ENCODE assay signal across 8 cellular contexts in genomic region chr3:194688207-194688711, GRCh38. TPM values are rescaled to one million over a fixed set of nuclear protein-coding genes. Genes with fewer than 3 reads are reported as not detected.
DNase-seq lines count a peak whose midpoint lies in the region; ATAC-seq and TF ChIP-seq lines count a peak whose summit lies in the region.

No MANE protein-coding gene starts in this region.

- TF ChIP-seq CTCF in PC-9 (conservative IDR thresholded peaks at IDR 0.05) (no peak), endodermal cell (conservative IDR thresholded peaks at IDR 0.05) (no peak), natural killer cell (IDR thresholded peaks at IDR 0.05) (no peak)

- BruUV-seq in PC-9 (replicated peaks; lab: Mats Ljungman, UMichigan) = no TSS peak

- H3K36me3 Mint-ChIP-seq in endodermal cell (ENCODE audit: low read depth) (no peaks in the 10 kb centered on the region), natural killer cell (no peaks in the 10 kb centered on the region)

- peak overlapping the region; percentile 86 for H3K4me2 ChIP-seq in PC-9

- H3K9me3 Mint-ChIP-seq in endodermal cell (no peaks in the 10 kb centered on the region), natural killer cell (no peaks in the 10 kb centered on the region)

- H3K9me3 ChIP-seq in PC-9 (ENCODE audit: insufficient read depth, low read depth) (no peaks in the 10 kb centered on the region), endodermal cell (ENCODE audit: control insufficient read depth, low read length) (no peaks in the 10 kb centered on the region)

- intact Hi-C loops in PC-9 (cut with micrococcal nuclease; ENCODE audit: unreplicated experiment) = loop anchor here (1.0 kb wide), 1 partner anchor 183 kb away; no protein-coding TSS in a partner anchor
- intact Hi-C loops in natural killer cell (cut with micrococcal nuclease) = loop anchor here (1.0 to 5.0 kb wide), 4 partner anchors 27 to 854 kb away; partner anchors contain the start of genes ACAP2 and PPP1R2

- no peaks in the 10 kb centered on the region for H3K36me3 ChIP-seq in PC-9 (ENCODE audit: low read depth)
- no peaks in the 10 kb centered on the region for H3K36me3 ChIP-seq in endodermal cell (ENCODE audit: control insufficient read depth, insufficient read depth, low read length)

- H3K27ac Mint-ChIP-seq in endodermal cell (peak overlapping the region; percentile 84), natural killer cell (peak overlapping the region; percentile 89 to 98)

- H3K27me3 ChIP-seq in PC-9 (ENCODE audit: insufficient read depth, low read depth) (no peaks in the 10 kb centered on the region), endodermal cell (ENCODE audit: control insufficient read depth, insufficient read depth, low read length, poor library complexity, severe bottlenecking) (peaks cover 35% of the 10 kb centered on the region)

- H3K27ac ChIP-seq in PC-9 = peak overlapping the region; percentile 19; the same call in 1 of the 2 replicates
- no peak overlapping the region for H3K27ac ChIP-seq in endodermal cell (ENCODE audit: low read depth, low read length)

- ATAC-seq in GM21447 (IDR thresholded peaks at IDR 0.05; ENCODE audit: unreplicated experiment) (peak; percentile 22), natural killer cell (peak; percentile 56 to 68 (median 62)), GM19328 (IDR thresholded peaks at IDR 0.05; ENCODE audit: unreplicated experiment) (no peak)

- H3K4me3 Mint-ChIP-seq in endodermal cell (peak overlapping the region; percentile 70), natural killer cell (peak overlapping the region; percentile 93)

- H3K79me2 ChIP-seq in PC-9 (ENCODE audit: low read depth) = peaks cover 4% of the 10 kb centered on the region; the same call in 1 of the 2 replicates

- H3K4me1 Mint-ChIP-seq in endodermal cell = peaks cover 30% of the 10 kb centered on the region
- peaks cover 67 to 69% of the 10 kb centered on the region in 2 donors for H3K4me1 Mint-ChIP-seq in natural killer cell

- DNase-seq in COR-L47 (lab: John Stamatoyannopoulos, UW) = peak; percentile 24
- DNase-seq in PC-9 = peak in 1 of 2 experiments; percentile 66
- peak; percentile 84 for DNase-seq in endodermal cell
- DNase-seq in natural killer cell = peak; percentile 65
- no peak for DNase-seq in NCI-H2196 treated with DMSO at 0.1 percent for 48 hours (lab: John Stamatoyannopoulos, UW; ENCODE audit: unreplicated experiment)
- no peak for DNase-seq in NCI-H1417 treated with DMSO at 0.1 percent for 48 hours (lab: John Stamatoyannopoulos, UW)

- H4K20me1 ChIP-seq in PC-9 (ENCODE audit: insufficient read depth) = no peaks in the 10 kb centered on the region

- 20 to 29% methylated on average over 1 to 13 of the region's 16 CpGs for WGBS in endodermal cell (ENCODE audit: insufficient coverage in 1 of 2, insufficient read length in 1 of 2), 2 experiments

- CTCF ChIA-PET in PC-9 (lab: Charles Lee) = interaction anchor here (0.7 to 2.4 kb wide), 7 partner anchors 27 to 494 kb away, joined by 3 to 12 read pairs (median 4); no protein-coding TSS in a partner anchor

- peak overlapping the region; percentile 64 for H3K9ac ChIP-seq in endodermal cell (ENCODE audit: extremely low read depth, low read length, poor library complexity, severe bottlenecking)

- peak overlapping the region; percentile 67; the same call in 1 of the 2 replicates for H2AFZ ChIP-seq in PC-9

- H3K27me3 Mint-ChIP-seq in endodermal cell (ENCODE audit: insufficient read depth) (peaks cover 26% of the 10 kb centered on the region), natural killer cell (ENCODE audit: low read depth in 2 of 2) (no peaks in the 10 kb centered on the region)

- peaks cover 6% of the 10 kb centered on the region; the same call in 1 of the 2 replicates for H3F3A ChIP-seq in PC-9 (ENCODE audit: insufficient read depth, low read depth)

- H3K4me1 ChIP-seq in PC-9 (replicated peaks; ENCODE audit: insufficient read depth) (peaks cover 12% of the 10 kb centered on the region), endodermal cell (ENCODE audit: control insufficient read depth, insufficient read depth, low read length) (peaks cover 10% of the 10 kb centered on the region)

- H3K9me2 ChIP-seq in PC-9 (ENCODE audit: insufficient read depth) = no peaks in the 10 kb centered on the region

- H3K4me3 ChIP-seq in PC-9 (peak overlapping the region; percentile 68), endodermal cell (ENCODE audit: low read length) (peak overlapping the region; percentile 83)

- POLR2A ChIA-PET in PC-9 (lab: Charles Lee; ENCODE audit: unreplicated experiment) = interaction anchor here (0.5 to 0.7 kb wide), 7 partner anchors 27 to 241 kb away, joined by 3 to 4 read pairs (median 3); no protein-coding TSS in a partner anchor

RNA-seq across cellular contexts. Expression of gene FAM43A, which starts 2.6 kb away (rescaled TPM):
- total RNA-seq in PC-9 (2021) (8.8 and 12.8 TPM in 2 replicates), endodermal cell (1 to 10 TPM in 1 of 2 donors, under 1 TPM in 1; 0.58 to 4.4 TPM), natural killer cell (10 to 100 TPM; 13.2 to 35.2 (median 21.6) TPM)
- polyA plus RNA-seq in endodermal cell (2013, experiment 1 of 2) = 6.2 TPM
- 5.7 TPM for polyA plus RNA-seq in endodermal cell (2013, experiment 2 of 2)

RNA-seq across cellular contexts. Expression of gene LSG1, which starts 16.3 kb away (rescaled TPM):
- 59.2 and 71.8 TPM in 2 replicates for total RNA-seq in PC-9 (2021)
- 10 to 100 TPM; 38.3 to 44.7 TPM for total RNA-seq in endodermal cell
- 31.6 TPM for polyA plus RNA-seq in endodermal cell (2013, experiment 1 of 2)
- polyA plus RNA-seq in endodermal cell (2013, experiment 2 of 2) = 30.8 TPM
- total RNA-seq in natural killer cell = 10 to 100 TPM; 56.4 to 67.6 (median 64.9) TPM

RNA-seq across cellular contexts. Expression of gene TMEM44, which starts 55.0 kb away (rescaled TPM):
- 37.5 and 52.7 TPM in 2 replicates for total RNA-seq in PC-9 (2021)
- total RNA-seq in endodermal cell = 10 to 100 TPM; 31.0 to 34.4 TPM
- polyA plus RNA-seq in endodermal cell (2013, experiment 1 of 2) = 18.4 TPM
- polyA plus RNA-seq in endodermal cell (2013, experiment 2 of 2) = 22.1 TPM
- total RNA-seq in natural killer cell = 1 to 10 TPM; 2.1 to 3.0 (median 2.8) TPM

Comparison
In these comparisons a context has a peak if more than half of its experiments do, and no peak if none do; other contexts are left out.
1. DNase-seq: peak in COR-L47 (single experiment), endodermal cell (single experiment) and natural killer cell (single experiment); none in NCI-H2196 treated with DMSO at 0.1 percent for 48 hours (single experiment) and NCI-H1417 treated with DMSO at 0.1 percent for 48 hours (single experiment).